In the genomic region with DNA sequence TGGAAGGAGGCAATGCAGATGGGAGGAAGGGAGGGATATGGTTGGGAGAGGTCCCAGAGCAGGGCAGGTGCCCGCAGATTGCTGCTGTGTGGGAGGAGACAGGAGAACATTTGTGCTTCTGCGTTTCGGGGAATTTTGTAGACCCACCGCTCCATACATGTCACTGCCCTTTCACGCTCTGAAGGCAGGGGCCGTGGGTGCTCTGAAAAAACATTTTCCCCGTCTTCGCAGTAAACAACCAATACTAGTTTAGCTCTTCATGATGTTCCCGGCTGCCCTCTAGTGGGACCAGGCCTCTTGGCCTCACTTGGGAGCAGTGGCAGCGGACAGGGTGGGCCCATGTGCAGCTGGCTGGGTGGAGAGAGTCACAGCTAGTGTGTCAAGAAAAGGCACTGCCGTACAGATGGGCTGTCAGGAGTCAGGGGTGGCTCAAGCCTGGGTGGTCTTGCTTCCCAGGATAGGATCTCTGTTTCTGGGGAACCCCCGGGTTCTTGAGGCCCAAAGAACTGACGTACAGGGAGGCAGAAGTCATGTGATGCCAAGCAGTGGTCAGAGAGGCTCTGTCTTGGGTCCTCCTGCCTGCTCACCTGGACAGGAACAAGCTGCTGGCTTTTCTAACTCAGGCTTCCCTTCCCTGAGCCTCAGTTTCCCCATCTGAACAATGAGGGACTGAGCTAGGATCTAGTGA, we compare ENCODE assay signal across 8 cellular contexts. TPM values are rescaled to one million over a fixed set of nuclear protein-coding genes. Genes with fewer than 3 reads are reported as not detected.
DNase-seq lines count a peak whose midpoint lies in the region; ATAC-seq and TF ChIP-seq lines count a peak whose summit lies in the region.

No MANE protein-coding gene starts in this region.

- TF ChIP-seq POLR2A in uterus (IDR thresholded peaks at IDR 0.05): no peak

- no peaks in the 10 kb centered on the region for H3K9me3 Mint-ChIP-seq in CD8-positive, alpha-beta T cell

- intact Hi-C loops in CD8-positive, alpha-beta T cell (cut with DNase I, micrococcal nuclease): loop anchor here (1.0 to 10.0 kb wide), 3 partner anchors 82 to 181 kb away; partner anchors contain the start of gene SLC12A3 (in 2 of the 2)
- intact Hi-C loops in uterus (cut with DNase I; ENCODE audit: low total_unique reads): no loop called here

- peak; percentile 38 for TF ChIP-seq CTCF in CD8-positive, alpha-beta T cell (IDR thresholded peaks at IDR 0.05)
- peak; percentile 76 for TF ChIP-seq CTCF in WERI-Rb-1 (IDR thresholded peaks at IDR 0.05; ENCODE audit: low read depth, low read length)
- peak; percentile 52 to 66 (median 58) for TF ChIP-seq CTCF in uterus (IDR thresholded peaks at IDR 0.05)

- peak overlapping the region; percentile 50 for H3K4me3 Mint-ChIP-seq in CD8-positive, alpha-beta T cell

- H3K27me3 ChIP-seq in CD8-positive, alpha-beta T cell (ENCODE audit: insufficient read depth, low read length): no peaks in the 10 kb centered on the region
- H3K27me3 ChIP-seq in WERI-Rb-1 (ENCODE audit: insufficient read depth, low read depth, severe bottlenecking): no peaks in the 10 kb centered on the region
- no peaks in the 10 kb centered on the region for H3K27me3 ChIP-seq in uterus

- DNase-seq in CD8-positive, alpha-beta T cell: peak in 6 of 7 experiments; percentile 27 to 71 (median 55)
- DNase-seq in WERI-Rb-1 (peak; percentile 79), mucosa of gallbladder (ENCODE audit: low spot score) (peak; percentile 51), uterus (peak; percentile 63 to 64)

- H3K4me1 Mint-ChIP-seq in CD8-positive, alpha-beta T cell (ENCODE audit: low read depth): peaks cover 54% of the 10 kb centered on the region

- no peaks in the 10 kb centered on the region for H3K9me3 ChIP-seq in CD8-positive, alpha-beta T cell (ENCODE audit: low read length)
- no peaks in the 10 kb centered on the region for H3K9me3 ChIP-seq in WERI-Rb-1 (ENCODE audit: severe bottlenecking)
- no peaks in the 10 kb centered on the region for H3K9me3 ChIP-seq in uterus

- peaks cover 88% of the 10 kb centered on the region for H3K36me3 Mint-ChIP-seq in CD8-positive, alpha-beta T cell

- H3K4me3 ChIP-seq in CD8-positive, alpha-beta T cell (ENCODE audit: low read depth, low read length): no peak overlapping the region
- H3K4me3 ChIP-seq in WERI-Rb-1 (ENCODE audit: low read depth, low read length) (no peak overlapping the region), uterus (no peak overlapping the region)

- H3K27ac ChIP-seq in CD8-positive, alpha-beta T cell (ENCODE audit: low read depth, low read length): peak overlapping the region; percentile 2
- H3K27ac ChIP-seq in WERI-Rb-1 (no peak overlapping the region), uterus (peak overlapping the region in 1 of 2 donors; percentile 12)

- peaks cover 68% of the 10 kb centered on the region for H3K36me3 ChIP-seq in CD8-positive, alpha-beta T cell (ENCODE audit: insufficient read depth, low read length)
- no peaks in the 10 kb centered on the region for H3K36me3 ChIP-seq in WERI-Rb-1
- no peaks in the 10 kb centered on the region for H3K36me3 ChIP-seq in uterus

- CTCF ChIA-PET in CD8-positive, alpha-beta T cell (lab: Charles Lee): interaction anchor here (0.6 to 4.9 kb wide), 25 partner anchors 14 to 216 kb away, joined by 3 to 92 read pairs (median 3); partner anchors contain the start of genes CETP and NLRC5

- peak; percentile 5 for ATAC-seq in CD8-positive, alpha-beta T cell
- ATAC-seq in HG02798 (IDR thresholded peaks at IDR 0.05; ENCODE audit: poor library complexity, unreplicated experiment) (peak; percentile 23), esophagus mucosa (peak; percentile 9), HG03442 (IDR thresholded peaks at IDR 0.05; ENCODE audit: unreplicated experiment) (no peak), GM19397 (IDR thresholded peaks at IDR 0.05; ENCODE audit: unreplicated experiment) (no peak)

- H3K27me3 Mint-ChIP-seq in CD8-positive, alpha-beta T cell (ENCODE audit: low read depth): no peaks in the 10 kb centered on the region

- H3K27ac Mint-ChIP-seq in CD8-positive, alpha-beta T cell: peak overlapping the region; percentile 93

- POLR2A ChIA-PET in CD8-positive, alpha-beta T cell (lab: Charles Lee): interaction anchor here (0.6 to 2.9 kb wide), 11 partner anchors 9 to 140 kb away, joined by 3 to 13 read pairs (median 7); partner anchors contain the start of genes NLRC5, PSME3IP1 and RSPRY1

- H3K4me1 ChIP-seq in CD8-positive, alpha-beta T cell (ENCODE audit: insufficient read depth, low read length): peaks cover 52% of the 10 kb centered on the region
- no peaks in the 10 kb centered on the region for H3K4me1 ChIP-seq in uterus

RNA-seq across cellular contexts. Expression of gene CPNE2, which starts 46.5 kb away (rescaled TPM):
- 1 to 10 TPM; 5.7 to 6.8 TPM for total RNA-seq in CD8-positive, alpha-beta T cell
- total RNA-seq in esophagus mucosa (14.2 TPM), mucosa of gallbladder (16.1 TPM), uterus (10 to 100 TPM; 25.1 to 41.4 (median 40.6) TPM)

RNA-seq across cellular contexts. Expression of gene NLRC5, which starts 56.5 kb away (rescaled TPM):
- 100 to 1,000 TPM; 670 to 690 TPM for total RNA-seq in CD8-positive, alpha-beta T cell
- total RNA-seq in esophagus mucosa (13.0 TPM), mucosa of gallbladder (37.2 TPM), uterus (10 to 100 TPM; 14.9 to 77.0 (median 23.9) TPM)

Comparison
In these comparisons a context has a peak if more than half of its experiments do, and no peak if none do; other contexts are left out.
1. ATAC-seq: peak in CD8-positive, alpha-beta T cell (single experiment), HG02798 (single experiment) and esophagus mucosa (single experiment); none in HG03442 (single experiment) and GM19397 (single experiment).
2. RNA of gene NLRC5, which starts 56.5 kb away (total RNA-seq): 670 to 690 TPM in CD8-positive, alpha-beta T cell; 37.2 TPM in mucosa of gallbladder (single experiment), 14.9 to 77.0 TPM in uterus and 13.0 TPM in esophagus mucosa (single experiment); every median in the first group is over 4 times any median in the second.
3. Peak in every context shown above with its lines, with median percentiles within 50 percentile points of each other: DNase-seq and CTCF ChIP-seq.